In genomic region chr7:138161600-138162081, GRCh38 we compare ENCODE assay signal across 1 cellular context.
TF ChIP-seq lines count a peak whose summit lies in the region.

No MANE protein-coding gene starts in this region.

TF ChIP-seq in IMR-90, 13 proteins besides CTCF, POLR2A, EP300 and RAD21 (continued from another document):
- TF ChIP-seq RFX5 (IDR thresholded peaks at IDR 0.05; ENCODE audit: low read depth, low read length) (peak; percentile 78), MAZ (IDR thresholded peaks at IDR 0.05; ENCODE audit: borderline replicate concordance, low read depth, low read length) (no peak)
